ENCODE assay signal across 11 cellular contexts in the genomic region with DNA sequence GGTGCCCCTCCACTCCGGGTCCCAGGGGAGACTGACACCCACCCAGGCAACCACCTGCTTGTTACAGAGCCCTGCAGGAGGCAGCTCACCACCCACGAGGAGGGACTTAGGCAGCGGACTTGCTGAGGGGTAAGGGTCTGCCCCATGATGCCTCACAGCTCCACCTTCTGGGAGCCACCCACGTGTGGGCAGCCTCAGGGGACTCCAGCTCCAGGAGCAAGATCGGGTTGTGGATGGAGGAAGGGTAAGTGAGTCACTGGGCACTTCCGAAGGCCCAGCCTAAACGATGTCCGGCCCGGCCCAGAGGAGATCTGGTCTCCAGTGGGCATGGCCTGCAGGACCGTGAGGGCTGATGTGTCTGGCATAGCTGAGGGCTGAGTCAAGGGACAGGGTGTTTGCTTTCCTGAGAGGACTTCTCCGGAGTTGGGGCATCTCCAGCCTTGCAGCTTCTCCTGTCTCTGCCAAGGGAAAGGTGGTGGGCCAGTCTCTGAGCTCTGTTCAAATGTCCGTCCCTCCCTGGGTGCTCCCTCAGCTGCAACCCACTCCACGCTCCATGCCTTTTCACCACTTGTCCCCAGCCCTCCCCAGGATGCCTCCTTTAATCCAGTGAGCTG. TPM values are rescaled to one million over a fixed set of nuclear protein-coding genes. Genes with fewer than 3 reads are reported as not detected.
DNase-seq lines count a peak whose midpoint lies in the region; ATAC-seq and TF ChIP-seq lines count a peak whose summit lies in the region.
"Had no signal": no experiment of that assay in that cellular context is flagged by ENCODE, and none has a peak within 500 bp of the region (broad histone marks: within the 10 kb centered on the region; RNA-seq: fewer than 3 reads in every experiment).

No MANE protein-coding gene starts in this region.

- H3K36me3 Mint-ChIP-seq in stimulated activated effector memory CD8-positive, alpha-beta T cell treated with anti-CD3 and anti-CD28 coated beads, Interleukin-12 subunit alpha, Interleukin-12 subunit beta, amount 100 ng/mL, for 72 hours: no peaks in the 10 kb centered on the region

- H3K4me3 ChIP-seq in SJSA1 (no peak overlapping the region), foreskin fibroblast (ENCODE audit: low read depth in 1 of 2, low read length in 2 of 2) (no peak overlapping the region)
- H3K4me3 ChIP-seq: hepatocyte had no signal

- no peak for TF ChIP-seq CTCF in foreskin fibroblast (IDR thresholded peaks at IDR 0.05; ENCODE audit: low read depth, low read length)

- H3K27me3 ChIP-seq in SJSA1 (replicated peaks): no peaks in the 10 kb centered on the region
- H3K27me3 ChIP-seq: hepatocyte had no signal

- no peak overlapping the region for H3K4me3 Mint-ChIP-seq in stimulated activated effector memory CD8-positive, alpha-beta T cell treated with anti-CD3 and anti-CD28 coated beads, Interleukin-12 subunit alpha, Interleukin-12 subunit beta, amount 100 ng/mL, for 72 hours

- H3K4me1 Mint-ChIP-seq in stimulated activated effector memory CD8-positive, alpha-beta T cell treated with anti-CD3 and anti-CD28 coated beads, Interleukin-12 subunit alpha, Interleukin-12 subunit beta, amount 100 ng/mL, for 72 hours: peaks cover 6% of the 10 kb centered on the region

- ATAC-seq in stimulated activated effector memory CD8-positive, alpha-beta T cell treated with anti-CD3 and anti-CD28 coated beads, Interleukin-12 subunit alpha, Interleukin-12 subunit beta, amount 100 ng/mL, for 72 hours: peak; percentile 4
- ATAC-seq in HG03571 (IDR thresholded peaks at IDR 0.05; ENCODE audit: unreplicated experiment): no peak
- ATAC-seq in GM21515 (IDR thresholded peaks at IDR 0.05; ENCODE audit: unreplicated experiment): no peak
- no peak for ATAC-seq in HG02938 (IDR thresholded peaks at IDR 0.05; ENCODE audit: unreplicated experiment)

- H3K27ac ChIP-seq in SJSA1: peak overlapping the region; percentile 24; the same call in 1 of the 2 replicates
- H3K27ac ChIP-seq: hepatocyte had no signal

- peak; percentile 78 for DNase-seq in GM04503 (ENCODE audit: low read depth)
- DNase-seq in SJSA1 (ENCODE audit: low read depth in 1 of 2, low spot score in 2 of 2): peak; percentile 47 to 75
- peak; percentile 84 to 87 for DNase-seq in foreskin fibroblast
- no peak for DNase-seq in stimulated activated effector memory CD8-positive, alpha-beta T cell treated with anti-CD3 and anti-CD28 coated beads, Interleukin-12 subunit alpha, Interleukin-12 subunit beta, amount 100 ng/mL, for 72 hours (ENCODE audit: low spot score in 2 of 2)
- DNase-seq in stimulated activated CD4-positive, alpha-beta T cell treated with anti-CD3 and anti-CD28 coated beads, Interleukin-1b, Interleukin-23, amount 100 ng/mL, for 48 hours: no peak

- no peaks in the 10 kb centered on the region for H3K36me3 ChIP-seq in SJSA1

- H3K9me3 ChIP-seq in SJSA1 (replicated peaks): no peaks in the 10 kb centered on the region

- peaks cover 19% of the 10 kb centered on the region for H3K4me1 ChIP-seq in SJSA1 (replicated peaks)

- no peak overlapping the region for H3K27ac Mint-ChIP-seq in stimulated activated effector memory CD8-positive, alpha-beta T cell treated with anti-CD3 and anti-CD28 coated beads, Interleukin-12 subunit alpha, Interleukin-12 subunit beta, amount 100 ng/mL, for 72 hours

- H3K9me3 Mint-ChIP-seq in stimulated activated effector memory CD8-positive, alpha-beta T cell treated with anti-CD3 and anti-CD28 coated beads, Interleukin-12 subunit alpha, Interleukin-12 subunit beta, amount 100 ng/mL, for 72 hours: no peaks in the 10 kb centered on the region

RNA-seq across cellular contexts. Expression of gene P2RY2, which starts 32.3 kb away (rescaled TPM):
- total RNA-seq in SJSA1 (2014; rRNA removed; shearing (Covaris generic)): not detected in 2 replicates
- total RNA-seq: T-helper 1 cell treated with Interleukin-12 subunit alpha and Interleukin-12 subunit beta and Interleukin-4 antibody, amounts not matched to agents 30 ng/mL and 1 ng/mL, for 36 hours; temporal lobe had no signal

RNA-seq across cellular contexts. Expression of gene FCHSD2, which starts 43.7 kb away (rescaled TPM):
- total RNA-seq in SJSA1 (2014; rRNA removed; shearing (Covaris generic)): 5.7 and 13.3 TPM in 2 replicates

Comparison
In these comparisons a context has a peak if more than half of its experiments do, and no peak if none do; other contexts are left out.
1. DNase-seq: peak in GM04503 (single experiment), SJSA1 (2 of 2) and foreskin fibroblast (2 of 2); none in stimulated activated effector memory CD8-positive, alpha-beta T cell treated with anti-CD3 and anti-CD28 coated beads, Interleukin-12 subunit alpha, Interleukin-12 subunit beta, amount 100 ng/mL, for 72 hours (0 of 2) and stimulated activated CD4-positive, alpha-beta T cell treated with anti-CD3 and anti-CD28 coated beads, Interleukin-1b, Interleukin-23, amount 100 ng/mL, for 48 hours (single experiment).